ENCODE assay signal across 1 cellular context in the genomic region with DNA sequence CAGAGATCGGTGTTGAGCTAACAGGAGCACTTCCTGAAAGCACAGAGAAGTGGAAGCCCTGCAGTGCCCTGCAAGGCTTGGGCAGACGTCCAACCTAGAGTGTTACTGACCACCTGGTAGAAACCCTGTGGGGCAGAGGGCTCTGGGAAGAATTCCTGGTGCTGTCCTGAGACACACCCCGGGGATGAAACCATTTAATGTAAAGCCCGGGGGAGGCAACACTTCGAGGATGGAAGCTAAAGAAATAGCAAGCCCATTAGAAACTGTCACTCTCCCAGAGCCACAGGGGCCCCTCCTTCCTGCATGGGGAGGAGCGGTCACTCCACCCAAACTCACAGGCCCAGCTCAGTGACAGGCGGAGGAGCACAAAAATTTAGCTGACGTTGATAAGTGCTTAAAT.
TF ChIP-seq lines count a peak whose summit lies in the region.

No MANE protein-coding gene starts in this region.

TF ChIP-seq in GM23338, 12 proteins besides CTCF, POLR2A, EP300 and RAD21 (continued from another document):
- TF ChIP-seq, protein P1, sequence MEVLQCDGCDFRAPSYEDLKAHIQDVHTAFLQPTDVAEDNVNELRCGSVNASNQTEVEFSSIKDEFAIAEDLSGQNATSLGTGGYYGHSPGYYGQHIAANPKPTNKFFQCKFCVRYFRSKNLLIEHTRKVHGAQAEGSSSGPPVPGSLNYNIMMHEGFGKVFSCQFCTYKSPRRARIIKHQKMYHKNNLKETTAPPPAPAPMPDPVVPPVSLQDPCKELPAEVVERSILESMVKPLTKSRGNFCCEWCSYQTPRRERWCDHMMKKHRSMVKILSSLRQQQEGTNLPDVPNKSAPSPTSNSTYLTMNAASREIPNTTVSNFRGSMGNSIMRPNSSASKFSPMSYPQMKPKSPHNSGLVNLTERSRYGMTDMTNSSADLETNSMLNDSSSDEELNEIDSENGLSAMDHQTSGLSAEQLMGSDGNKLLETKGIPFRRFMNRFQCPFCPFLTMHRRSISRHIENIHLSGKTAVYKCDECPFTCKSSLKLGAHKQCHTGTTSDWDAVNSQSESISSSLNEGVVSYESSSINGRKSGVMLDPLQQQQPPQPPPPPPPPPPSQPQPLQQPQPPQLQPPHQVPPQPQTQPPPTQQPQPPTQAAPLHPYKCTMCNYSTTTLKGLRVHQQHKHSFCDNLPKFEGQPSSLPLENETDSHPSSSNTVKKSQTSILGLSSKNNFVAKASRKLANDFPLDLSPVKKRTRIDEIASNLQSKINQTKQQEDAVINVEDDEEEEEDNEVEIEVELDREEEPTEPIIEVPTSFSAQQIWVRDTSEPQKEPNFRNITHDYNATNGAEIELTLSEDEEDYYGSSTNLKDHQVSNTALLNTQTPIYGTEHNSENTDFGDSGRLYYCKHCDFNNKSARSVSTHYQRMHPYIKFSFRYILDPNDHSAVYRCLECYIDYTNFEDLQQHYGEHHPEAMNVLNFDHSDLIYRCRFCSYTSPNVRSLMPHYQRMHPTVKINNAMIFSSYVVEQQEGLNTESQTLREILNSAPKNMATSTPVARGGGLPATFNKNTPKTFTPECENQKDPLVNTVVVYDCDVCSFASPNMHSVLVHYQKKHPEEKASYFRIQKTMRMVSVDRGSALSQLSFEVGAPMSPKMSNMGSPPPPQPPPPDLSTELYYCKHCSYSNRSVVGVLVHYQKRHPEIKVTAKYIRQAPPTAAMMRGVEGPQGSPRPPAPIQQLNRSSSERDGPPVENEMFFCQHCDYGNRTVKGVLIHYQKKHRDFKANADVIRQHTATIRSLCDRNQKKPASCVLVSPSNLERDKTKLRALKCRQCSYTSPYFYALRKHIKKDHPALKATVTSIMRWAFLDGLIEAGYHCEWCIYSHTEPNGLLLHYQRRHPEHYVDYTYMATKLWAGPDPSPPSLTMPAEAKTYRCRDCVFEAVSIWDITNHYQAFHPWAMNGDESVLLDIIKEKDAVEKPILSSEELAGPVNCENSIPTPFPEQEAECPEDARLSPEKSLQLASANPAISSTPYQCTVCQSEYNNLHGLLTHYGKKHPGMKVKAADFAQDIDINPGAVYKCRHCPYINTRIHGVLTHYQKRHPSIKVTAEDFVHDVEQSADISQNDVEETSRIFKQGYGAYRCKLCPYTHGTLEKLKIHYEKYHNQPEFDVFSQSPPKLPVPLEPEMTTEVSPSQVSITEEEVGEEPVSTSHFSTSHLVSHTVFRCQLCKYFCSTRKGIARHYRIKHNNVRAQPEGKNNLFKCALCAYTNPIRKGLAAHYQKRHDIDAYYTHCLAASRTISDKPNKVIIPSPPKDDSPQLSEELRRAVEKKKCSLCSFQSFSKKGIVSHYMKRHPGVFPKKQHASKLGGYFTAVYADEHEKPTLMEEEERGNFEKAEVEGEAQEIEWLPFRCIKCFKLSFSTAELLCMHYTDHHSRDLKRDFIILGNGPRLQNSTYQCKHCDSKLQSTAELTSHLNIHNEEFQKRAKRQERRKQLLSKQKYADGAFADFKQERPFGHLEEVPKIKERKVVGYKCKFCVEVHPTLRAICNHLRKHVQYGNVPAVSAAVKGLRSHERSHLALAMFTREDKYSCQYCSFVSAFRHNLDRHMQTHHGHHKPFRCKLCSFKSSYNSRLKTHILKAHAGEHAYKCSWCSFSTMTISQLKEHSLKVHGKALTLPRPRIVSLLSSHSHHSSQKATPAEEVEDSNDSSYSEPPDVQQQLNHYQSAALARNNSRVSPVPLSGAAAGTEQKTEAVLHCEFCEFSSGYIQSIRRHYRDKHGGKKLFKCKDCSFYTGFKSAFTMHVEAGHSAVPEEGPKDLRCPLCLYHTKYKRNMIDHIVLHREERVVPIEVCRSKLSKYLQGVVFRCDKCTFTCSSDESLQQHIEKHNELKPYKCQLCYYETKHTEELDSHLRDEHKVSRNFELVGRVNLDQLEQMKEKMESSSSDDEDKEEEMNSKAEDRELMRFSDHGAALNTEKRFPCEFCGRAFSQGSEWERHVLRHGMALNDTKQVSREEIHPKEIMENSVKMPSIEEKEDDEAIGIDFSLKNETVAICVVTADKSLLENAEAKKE (CRISPR knock-in tag; IDR thresholded peaks at IDR 0.05): no peak
- TF ChIP-seq EZH2phosphoT487 (IDR thresholded peaks at IDR 0.05; ENCODE audit: unreplicated experiment): no peak
- no peak for TF ChIP-seq NANOG (IDR thresholded peaks at IDR 0.05; ENCODE audit: borderline replicate concordance)
- TF ChIP-seq, protein P2, sequence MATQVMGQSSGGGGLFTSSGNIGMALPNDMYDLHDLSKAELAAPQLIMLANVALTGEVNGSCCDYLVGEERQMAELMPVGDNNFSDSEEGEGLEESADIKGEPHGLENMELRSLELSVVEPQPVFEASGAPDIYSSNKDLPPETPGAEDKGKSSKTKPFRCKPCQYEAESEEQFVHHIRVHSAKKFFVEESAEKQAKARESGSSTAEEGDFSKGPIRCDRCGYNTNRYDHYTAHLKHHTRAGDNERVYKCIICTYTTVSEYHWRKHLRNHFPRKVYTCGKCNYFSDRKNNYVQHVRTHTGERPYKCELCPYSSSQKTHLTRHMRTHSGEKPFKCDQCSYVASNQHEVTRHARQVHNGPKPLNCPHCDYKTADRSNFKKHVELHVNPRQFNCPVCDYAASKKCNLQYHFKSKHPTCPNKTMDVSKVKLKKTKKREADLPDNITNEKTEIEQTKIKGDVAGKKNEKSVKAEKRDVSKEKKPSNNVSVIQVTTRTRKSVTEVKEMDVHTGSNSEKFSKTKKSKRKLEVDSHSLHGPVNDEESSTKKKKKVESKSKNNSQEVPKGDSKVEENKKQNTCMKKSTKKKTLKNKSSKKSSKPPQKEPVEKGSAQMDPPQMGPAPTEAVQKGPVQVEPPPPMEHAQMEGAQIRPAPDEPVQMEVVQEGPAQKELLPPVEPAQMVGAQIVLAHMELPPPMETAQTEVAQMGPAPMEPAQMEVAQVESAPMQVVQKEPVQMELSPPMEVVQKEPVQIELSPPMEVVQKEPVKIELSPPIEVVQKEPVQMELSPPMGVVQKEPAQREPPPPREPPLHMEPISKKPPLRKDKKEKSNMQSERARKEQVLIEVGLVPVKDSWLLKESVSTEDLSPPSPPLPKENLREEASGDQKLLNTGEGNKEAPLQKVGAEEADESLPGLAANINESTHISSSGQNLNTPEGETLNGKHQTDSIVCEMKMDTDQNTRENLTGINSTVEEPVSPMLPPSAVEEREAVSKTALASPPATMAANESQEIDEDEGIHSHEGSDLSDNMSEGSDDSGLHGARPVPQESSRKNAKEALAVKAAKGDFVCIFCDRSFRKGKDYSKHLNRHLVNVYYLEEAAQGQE (IDR thresholded peaks at IDR 0.05; ENCODE audit: unreplicated experiment): no peak
TF ChIP-seq in GM23338: peak in this region for 0.
